In the genomic region with DNA sequence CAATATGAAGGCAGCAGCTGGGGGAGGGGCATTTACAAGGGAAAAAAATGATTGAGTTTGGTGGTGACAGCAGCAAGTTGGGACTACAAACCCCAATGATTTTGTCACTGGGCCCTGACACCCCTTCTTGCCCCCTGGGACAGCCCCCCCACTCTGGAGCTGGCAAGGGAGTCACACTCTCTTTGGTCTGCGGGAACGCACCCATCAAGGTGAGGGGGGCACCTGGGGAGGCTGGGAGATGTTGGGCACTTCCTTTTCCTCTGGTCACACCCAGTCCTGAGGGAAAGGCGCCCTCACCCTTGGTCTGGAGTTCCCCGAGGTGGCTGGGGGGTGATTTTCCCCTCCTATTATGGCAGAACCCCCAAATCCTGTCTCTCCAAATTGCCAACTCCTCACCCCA, we compare ENCODE assay signal across 12 cellular contexts. TPM values are rescaled to one million over a fixed set of nuclear protein-coding genes. Genes with fewer than 3 reads are reported as not detected.
DNase-seq lines count a peak whose midpoint lies in the region; ATAC-seq and TF ChIP-seq lines count a peak whose summit lies in the region.
"Had no signal": no experiment of that assay in that cellular context is flagged by ENCODE, and none has a peak within 500 bp of the region (broad histone marks: within the 10 kb centered on the region; RNA-seq: fewer than 3 reads in every experiment).

No MANE protein-coding gene starts in this region.

- H3K4me1 Mint-ChIP-seq in chondrocyte (ENCODE audit: low read depth) (peaks cover 45% of the 10 kb centered on the region), nephron (peaks cover 13% of the 10 kb centered on the region), H9 (peaks cover 19 to 24% of the 10 kb centered on the region in 2 experiments)

- no peak overlapping the region for H4K5ac ChIP-seq in H9 (ENCODE audit: insufficient read length, low read depth, low read length)

- no peak overlapping the region for H3K14ac ChIP-seq in H9 (ENCODE audit: insufficient read depth, low read length)

- no peaks in the 10 kb centered on the region for H3K79me1 ChIP-seq in H9 (ENCODE audit: insufficient read depth, low read depth, low read length, poor library complexity, severe bottlenecking)

- no peak overlapping the region for H2BK12ac ChIP-seq in H9 (ENCODE audit: insufficient read length, low read depth, low read length)

- H2BK15ac ChIP-seq in H9 (ENCODE audit: low read depth, low read length), result no peak overlapping the region

- no peaks in the 10 kb centered on the region for H3K79me2 ChIP-seq in H9 (ENCODE audit: insufficient read depth, low read length)

- ATAC-seq in HG03135 (IDR thresholded peaks at IDR 0.05; ENCODE audit: unreplicated experiment) (no peak), HG02852 (IDR thresholded peaks at IDR 0.05; ENCODE audit: unreplicated experiment) (no peak)

- no CpG with 5 or more reads among the region's 4 CpGs for WGBS in H9 (ENCODE audit: extremely low coverage, insufficient read length, low lambda C conversion rate)

- no peak overlapping the region for H3K4me2 ChIP-seq in H9 (ENCODE audit: insufficient read depth, insufficient read length, low read length)

- no peaks in the 10 kb centered on the region for H3K23me2 ChIP-seq in H9 (ENCODE audit: insufficient read length, low read depth, low read length, poor library complexity, severe bottlenecking)

- no peak overlapping the region for H2BK5ac ChIP-seq in H9 (ENCODE audit: insufficient read length, low read length)

- H3K36me3 Mint-ChIP-seq in chondrocyte (ENCODE audit: low read depth) (peaks cover 24% of the 10 kb centered on the region), nephron (ENCODE audit: low read depth) (peaks cover 48% of the 10 kb centered on the region), H9 (ENCODE audit: insufficient read depth in 1 of 3, low read depth in 3 of 3) (peaks cover 39 to 66% (median 50%) of the 10 kb centered on the region in 3 experiments; a peak in 6 of 7 replicates)
- H3K36me3 Mint-ChIP-seq: activated naive CD8-positive, alpha-beta T cell treated with anti-CD3 and anti-CD28 coated beads, Interleukin-2, amount 10 ng/mL, durations not matched to agents 7 days and 5 days; CD4-positive, CD25-positive, alpha-beta regulatory T cell; natural killer cell treated with Interleukin-12 subunit alpha and Interleukin-12 subunit beta and Interleukin-15 and Interleukin-18, amount 100 ng/mL, for 72 hours had no signal

- H3K27me3 Mint-ChIP-seq in chondrocyte (ENCODE audit: low read depth), result no peaks in the 10 kb centered on the region
- no peaks in the 10 kb centered on the region for H3K27me3 Mint-ChIP-seq in nephron (ENCODE audit: low read depth)
- peaks cover 5% of the 10 kb centered on the region for H3K27me3 Mint-ChIP-seq in H9 (ENCODE audit: low read depth)
- H3K27me3 Mint-ChIP-seq: activated CD4-positive, alpha-beta T cell treated with anti-CD3 and anti-CD28 coated beads, Interleukin-2, amount 10 ng/mL, durations not matched to agents 24 days and 14 days had no signal

- no peak overlapping the region for H4K91ac ChIP-seq in H9 (ENCODE audit: insufficient read length, low read depth, low read length)

- H3K4ac ChIP-seq in H9 (ENCODE audit: low read depth, low read length), result no peak overlapping the region

- H3K27ac ChIP-seq in HUES6 (ENCODE audit: low read depth, low read length) (peak overlapping the region; percentile 79; the same call in 1 of the 2 replicates), H9 (ENCODE audit: insufficient read length, low read depth, low read length) (no peak overlapping the region)

- H3K27ac Mint-ChIP-seq in chondrocyte (ENCODE audit: unreplicated experiment), result peak overlapping the region; percentile 87
- peak overlapping the region in 2 of 3 experiments; percentile 15 to 66 for H3K27ac Mint-ChIP-seq in nephron
- H3K27ac Mint-ChIP-seq in H9, result peak overlapping the region in 1 of 3 experiments; percentile 13; a peak in 1 of 7 replicates
- H3K27ac Mint-ChIP-seq: activated CD4-positive, alpha-beta T cell treated with anti-CD3 and anti-CD28 coated beads, Interleukin-2, amount 10 ng/mL, durations not matched to agents 24 days and 14 days; natural killer cell treated with Interleukin-12 subunit alpha and Interleukin-12 subunit beta and Interleukin-15 and Interleukin-18, amount 100 ng/mL, for 72 hours had no signal

- TF ChIP-seq CTCF in chondrocyte (IDR thresholded peaks at IDR 0.05) (no peak), nephron (IDR thresholded peaks at IDR 0.05; ENCODE audit: unreplicated experiment in 3 of 3) (no peak), H9 (conservative IDR thresholded peaks at IDR 0.05) (no peak)

- H3K9me3 Mint-ChIP-seq in chondrocyte (ENCODE audit: low read depth), result no peaks in the 10 kb centered on the region
- no peaks in the 10 kb centered on the region for H3K9me3 Mint-ChIP-seq in nephron
- no peaks in the 10 kb centered on the region; a peak in 1 of 5 replicates for H3K9me3 Mint-ChIP-seq in H9
- H3K9me3 Mint-ChIP-seq: activated CD4-positive, alpha-beta T cell treated with anti-CD3 and anti-CD28 coated beads, Interleukin-2, amount 10 ng/mL, durations not matched to agents 24 days and 14 days; activated naive CD8-positive, alpha-beta T cell treated with anti-CD3 and anti-CD28 coated beads, Interleukin-2, amount 10 ng/mL, durations not matched to agents 7 days and 5 days; natural killer cell treated with Interleukin-12 subunit alpha and Interleukin-12 subunit beta and Interleukin-15 and Interleukin-18, amount 100 ng/mL, for 72 hours had no signal

- H3K56ac ChIP-seq in H9 (ENCODE audit: insufficient read length, low read depth, low read length), result no peak overlapping the region

- no peak overlapping the region for H3K18ac ChIP-seq in H9 (ENCODE audit: insufficient read length, low read depth, low read length)

- H3K27me3 ChIP-seq in HUES6 (ENCODE audit: control insufficient read depth, insufficient read depth, low read length) (no peaks in the 10 kb centered on the region), H9 (ENCODE audit: insufficient read depth, low read length) (no peaks in the 10 kb centered on the region)

- no peak overlapping the region for H3K23ac ChIP-seq in H9 (ENCODE audit: insufficient read length, low read depth, low read length)

- no peak overlapping the region for H3T11ph ChIP-seq in H9 (ENCODE audit: low read length)

- H2AK5ac ChIP-seq in H9 (ENCODE audit: insufficient read length, low read length), result no peak overlapping the region

- no peaks in the 10 kb centered on the region for H4K20me1 ChIP-seq in H9 (ENCODE audit: control insufficient read depth, insufficient read depth, insufficient read length)

- H2BK120ac ChIP-seq in H9 (ENCODE audit: low read depth, low read length, poor library complexity, severe bottlenecking), result no peak overlapping the region

- H3K9ac ChIP-seq in HUES6 (ENCODE audit: low read length) (no peak overlapping the region), H9 (ENCODE audit: extremely low read depth, insufficient read length, low read length) (no peak overlapping the region)

- H2AFZ ChIP-seq in H9 (ENCODE audit: low read length), result no peak overlapping the region

- H3K4me1 ChIP-seq in HUES6 (ENCODE audit: control insufficient read depth, insufficient read depth, low read length) (peaks cover 36% of the 10 kb centered on the region), H9 (ENCODE audit: insufficient read depth, low read length) (no peaks in the 10 kb centered on the region)

- DNase-seq in AG20443 (ENCODE audit: low spot score), result peak; percentile 5
- no peak for DNase-seq in chondrocyte (ENCODE audit: low spot score)
- DNase-seq in H9, result no peak
- DNase-seq in occipital lobe (lab: John Stamatoyannopoulos, UW), result no peak
- DNase-seq: activated naive CD8-positive, alpha-beta T cell treated with anti-CD3 and anti-CD28 coated beads, Interleukin-2, amount 10 ng/mL, durations not matched to agents 7 days and 5 days had no signal

- H3K36me3 ChIP-seq in HUES6 (ENCODE audit: control insufficient read depth, insufficient read depth, low read length), result peaks cover 49% of the 10 kb centered on the region

- no peak overlapping the region for H4K8ac ChIP-seq in H9 (replicated peaks; ENCODE audit: insufficient read length, low read depth, low read length)

- no peak overlapping the region for H3K4me3 ChIP-seq in HUES6 (ENCODE audit: low read depth, low read length)

- no peak overlapping the region for H3K4me3 Mint-ChIP-seq in chondrocyte (ENCODE audit: unreplicated experiment)
- H3K4me3 Mint-ChIP-seq in nephron, result no peak overlapping the region
- no peak overlapping the region for H3K4me3 Mint-ChIP-seq in H9
- H3K4me3 Mint-ChIP-seq: activated CD4-positive, alpha-beta T cell treated with anti-CD3 and anti-CD28 coated beads, Interleukin-2, amount 10 ng/mL, durations not matched to agents 24 days and 14 days; activated naive CD8-positive, alpha-beta T cell treated with anti-CD3 and anti-CD28 coated beads, Interleukin-2, amount 10 ng/mL, durations not matched to agents 7 days and 5 days; CD4-positive, CD25-positive, alpha-beta regulatory T cell had no signal

- H2BK20ac ChIP-seq in H9 (ENCODE audit: low read depth, low read length, poor library complexity, severe bottlenecking), result no peak overlapping the region

- H3K9me3 ChIP-seq in HUES6 (ENCODE audit: control insufficient read depth, insufficient read depth, low read depth, low read length), result no peaks in the 10 kb centered on the region
- H3K9me3 ChIP-seq in H9 (ENCODE audit: control insufficient read depth, low read depth, low read length), result no peaks in the 10 kb centered on the region

RNA-seq across cellular contexts. Expression of gene EPHB4, which starts 24.4 kb away (rescaled TPM):
- total RNA-seq in chondrocyte, result 56.6 to 60.7 TPM (median 59.5 TPM) in 3 replicates
- 132 and 135 TPM in 2 replicates for total RNA-seq in H9 (2021)
- total RNA-seq in occipital lobe, result 8.4 TPM

RNA-seq across cellular contexts. Expression of gene SLC12A9, which starts 49.6 kb away (rescaled TPM):
- 23.5 to 26.6 TPM (median 26.0 TPM) in 3 replicates for total RNA-seq in chondrocyte
- total RNA-seq in H9 (2021), result 42.3 and 43.0 TPM in 2 replicates
- total RNA-seq in occipital lobe, result 30.1 TPM
